9 cellular contexts compared by ENCODE assay signal in genomic region chr2:3847397-3848052, GRCh38.
"Had no signal": no experiment of that assay in that cellular context is flagged by ENCODE, and none has a peak within 500 bp of the region (broad histone marks: within the 10 kb centered on the region; RNA-seq: fewer than 3 reads in every experiment).

No MANE protein-coding gene starts in this region.

- H3K27ac ChIP-seq: GM23248, KMS-11 had no signal

- ATAC-seq: HCT116 had no signal

- H3K9me3 ChIP-seq: HAP-1 had no signal

- DNase-seq: GM23248, GOT3, H7, HFFc6, KBM-7 had no signal

- H3K4me2 ChIP-seq: KMS-11 had no signal

- FAIRE-seq: HTR-8/SVneo had no signal

- H3K4me1 ChIP-seq: HAP-1 had no signal

- H3K4me3 ChIP-seq: GM23248, HAP-1 had no signal

- H3K36me3 ChIP-seq: HAP-1 had no signal

- H3K9ac ChIP-seq: GM23248, KMS-11 had no signal

- H2AFZ ChIP-seq: GM23248 had no signal
